ENCODE assay signal across 8 cellular contexts in the genomic region with DNA sequence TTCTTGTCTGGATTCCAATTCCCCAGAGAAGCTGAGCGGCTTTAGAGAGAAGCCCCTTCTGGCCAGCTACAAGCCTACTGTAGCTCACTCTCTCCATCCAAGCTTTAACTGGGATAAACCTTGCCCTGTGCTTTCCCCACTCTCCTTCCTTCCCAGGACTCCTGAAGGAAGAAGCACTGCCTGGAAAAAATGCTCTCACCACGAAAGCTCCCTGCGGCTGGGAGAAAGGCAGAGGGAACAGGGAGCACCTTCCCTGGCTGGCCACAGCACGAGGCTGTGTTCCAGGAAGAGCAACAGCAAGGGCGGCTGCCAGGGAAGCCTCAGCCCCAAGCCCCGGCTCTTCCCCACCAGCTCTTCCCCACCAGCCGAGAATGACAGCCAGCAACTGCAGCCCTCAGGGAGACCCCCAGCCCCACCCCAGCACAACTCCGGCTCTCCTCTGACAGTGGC. TPM values are rescaled to one million over a fixed set of nuclear protein-coding genes. Genes with fewer than 3 reads are reported as not detected.
DNase-seq lines count a peak whose midpoint lies in the region; ATAC-seq, FAIRE-seq and TF ChIP-seq lines count a peak whose summit lies in the region.

No MANE protein-coding gene starts in this region.

- no peak for FAIRE-seq in kidney (lab: Jason Lieb, UNC)

- H3K9me3 Mint-ChIP-seq in T-helper 1 cell treated with Interleukin-12 subunit alpha and Interleukin-12 subunit beta and Interleukin-4 antibody, amounts not matched to agents 30 μg/mL and 1 μg/mL, for 36 hours, result no peaks in the 10 kb centered on the region

- H3K36me3 Mint-ChIP-seq in T-helper 1 cell treated with Interleukin-12 subunit alpha and Interleukin-12 subunit beta and Interleukin-4 antibody, amounts not matched to agents 30 μg/mL and 1 μg/mL, for 36 hours (ENCODE audit: low read depth), result peaks cover 4% of the 10 kb centered on the region

- no peaks in the 10 kb centered on the region for H3K27me3 Mint-ChIP-seq in T-helper 1 cell treated with Interleukin-12 subunit alpha and Interleukin-12 subunit beta and Interleukin-4 antibody, amounts not matched to agents 30 μg/mL and 1 μg/mL, for 36 hours (ENCODE audit: low read depth)

- no peaks in the 10 kb centered on the region for H3K27me3 ChIP-seq in subcutaneous abdominal adipose tissue (ENCODE audit: control insufficient read depth in 5 of 5, insufficient read depth in 4 of 5, low read length in 5 of 5)

- H3K9ac ChIP-seq in kidney (ENCODE audit: low read length in 2 of 2) (peak overlapping the region; percentile 41 to 65), subcutaneous abdominal adipose tissue (ENCODE audit: low read length in 5 of 5) (peak overlapping the region; percentile 17 to 67 (median 56))

- no peak for ATAC-seq in HG02981 (IDR thresholded peaks at IDR 0.05; ENCODE audit: unreplicated experiment)
- ATAC-seq in HG02642 (IDR thresholded peaks at IDR 0.05; ENCODE audit: poor library complexity, unreplicated experiment), result no peak

- H3K4me3 ChIP-seq in kidney (ENCODE audit: low read length in 2 of 2) (peak overlapping the region; percentile 13 to 33), subcutaneous abdominal adipose tissue (ENCODE audit: low read depth in 1 of 5, low read length in 5 of 5) (peak overlapping the region; percentile 15 to 58 (median 42))

- H3K27ac Mint-ChIP-seq in T-helper 1 cell treated with Interleukin-12 subunit alpha and Interleukin-12 subunit beta and Interleukin-4 antibody, amounts not matched to agents 30 μg/mL and 1 μg/mL, for 36 hours, result peak overlapping the region; percentile 88

- H3K9me3 ChIP-seq in kidney (ENCODE audit: control insufficient read depth in 1 of 2, low read length in 2 of 2) (no peaks in the 10 kb centered on the region), subcutaneous abdominal adipose tissue (ENCODE audit: control insufficient read depth in 5 of 5, low read length in 5 of 5) (no peaks in the 10 kb centered on the region)

- H3K4me1 Mint-ChIP-seq in T-helper 1 cell treated with Interleukin-12 subunit alpha and Interleukin-12 subunit beta and Interleukin-4 antibody, amounts not matched to agents 30 μg/mL and 1 μg/mL, for 36 hours (ENCODE audit: low read depth), result peaks cover 81% of the 10 kb centered on the region

- no peaks in the 10 kb centered on the region for H3K36me3 ChIP-seq in kidney (ENCODE audit: control insufficient read depth in 1 of 2, insufficient read depth in 2 of 2, low read length in 2 of 2)
- H3K36me3 ChIP-seq in subcutaneous abdominal adipose tissue (ENCODE audit: control insufficient read depth in 5 of 5, insufficient read depth in 5 of 5, low read length in 5 of 5), result no peaks in the 10 kb centered on the region

- DNase-seq in T-helper 1 cell, result no peak
- peak; percentile 81 for DNase-seq in kidney
- no peak for DNase-seq in NCI-H226

- intact Hi-C loops in kidney (cut with DNase I), result no loop called here

- H3K4me1 ChIP-seq in kidney (ENCODE audit: control insufficient read depth in 1 of 2, insufficient read depth in 1 of 2, low read depth in 1 of 2, low read length in 2 of 2) (peaks cover 77 to 81% of the 10 kb centered on the region in 2 donors), subcutaneous abdominal adipose tissue (ENCODE audit: control insufficient read depth in 5 of 5, insufficient read depth in 5 of 5, low read length in 5 of 5) (peaks cover 60 to 92% (median 89%) of the 10 kb centered on the region in 5 donors)

- peak overlapping the region; percentile 90 for H3K4me3 Mint-ChIP-seq in T-helper 1 cell treated with Interleukin-12 subunit alpha and Interleukin-12 subunit beta and Interleukin-4 antibody, amounts not matched to agents 30 μg/mL and 1 μg/mL, for 36 hours

- H3K27ac ChIP-seq in angular gyrus (ENCODE audit: low read depth, low read length) (peak overlapping the region; percentile 42), kidney (ENCODE audit: low read depth in 2 of 2, low read length in 2 of 2) (peak overlapping the region; percentile 63 to 91), subcutaneous abdominal adipose tissue (ENCODE audit: low read depth, low read length) (peak overlapping the region; percentile 98)

- TF ChIP-seq CTCF in kidney (IDR thresholded peaks at IDR 0.05; ENCODE audit: borderline replicate concordance, extremely low read depth, insufficient read depth), result no peak

RNA-seq across cellular contexts. Expression of gene PNMA1, which starts 40.8 kb away (rescaled TPM):
- 53.1 TPM for total RNA-seq in kidney
- 34.6 TPM for polyA plus RNA-seq in kidney (ENCODE audit: insufficient read depth, low read depth, low replicate concordance)

Comparison
In these comparisons a context has a peak if more than half of its experiments do, and no peak if none do; other contexts are left out.
1. H3K27ac ChIP-seq: peak in every context shown above with its lines; median percentile 98 in subcutaneous abdominal adipose tissue; 77 in kidney; 42 in angular gyrus.